8 cellular contexts compared by ENCODE assay signal in genomic region chr3:50292159-50292923, GRCh38. TPM values are rescaled to one million over a fixed set of nuclear protein-coding genes. Genes with fewer than 3 reads are reported as not detected.
A peak's percentile ranks its signal among the peaks of the same experiment; 100 is the strongest.
DNase-seq lines count a peak whose midpoint lies in the region; ATAC-seq, FAIRE-seq and TF ChIP-seq lines count a peak whose summit lies in the region.

A gene with protein sequence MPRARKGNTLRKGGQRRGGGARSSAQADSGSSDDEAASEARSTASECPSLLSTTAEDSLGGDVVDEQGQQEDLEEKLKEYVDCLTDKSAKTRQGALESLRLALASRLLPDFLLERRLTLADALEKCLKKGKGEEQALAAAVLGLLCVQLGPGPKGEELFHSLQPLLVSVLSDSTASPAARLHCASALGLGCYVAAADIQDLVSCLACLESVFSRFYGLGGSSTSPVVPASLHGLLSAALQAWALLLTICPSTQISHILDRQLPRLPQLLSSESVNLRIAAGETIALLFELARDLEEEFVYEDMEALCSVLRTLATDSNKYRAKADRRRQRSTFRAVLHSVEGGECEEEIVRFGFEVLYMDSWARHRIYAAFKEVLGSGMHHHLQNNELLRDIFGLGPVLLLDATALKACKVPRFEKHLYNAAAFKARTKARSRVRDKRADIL (minus strand): TSS chr3:50292429. CDS start chr3:50292274, 155 bp downstream.

- no peak within 1 kb of the TSS for H2AFZ ChIP-seq in OCI-LY1 (ENCODE audit: low read length)

- H3K9me3 Mint-ChIP-seq in Calu3 (ENCODE audit: low read depth, unreplicated experiment) (no peaks in the 10 kb centered on the region), mesothelial cell of epicardium (no peaks in the 10 kb centered on the region)

- H3K9ac ChIP-seq in HUES64 (ENCODE audit: low read depth, low read length) (peak within 1 kb of the TSS; percentile 93), OCI-LY1 (ENCODE audit: low read length) (peak within 1 kb of the TSS; percentile 99)

- H3K27ac ChIP-seq in HUES64 (ENCODE audit: low read depth, low read length) (peak within 1 kb of the TSS; percentile 58), OCI-LY1 (ENCODE audit: low read depth, low read length, poor library complexity, severe bottlenecking) (peak within 1 kb of the TSS; percentile 50)

- no peaks in the 10 kb centered on the region for H3K27me3 Mint-ChIP-seq in Calu3 (ENCODE audit: unreplicated experiment)
- H3K27me3 Mint-ChIP-seq in mesothelial cell of epicardium (ENCODE audit: low read depth): no peaks in the 10 kb centered on the region

- no peaks in the 10 kb centered on the region for H4K20me1 ChIP-seq in OCI-LY1 (ENCODE audit: insufficient read depth, low read length)

- H3K4me2 ChIP-seq in OCI-LY1 (ENCODE audit: low read length): peak within 1 kb of the TSS; percentile 95

- CTCF ChIA-PET in Calu3 (lab: Charles Lee): interaction anchor here (0.6 to 2.1 kb wide), 4 partner anchors 23 to 45 kb away, joined by 4 to 6 read pairs (median 4); partner anchors contain the start of genes SEMA3B and TUSC2

- H3K27me3 ChIP-seq in HUES64 (ENCODE audit: insufficient read depth, low read length) (no peaks in the 10 kb centered on the region), OCI-LY1 (ENCODE audit: insufficient read depth, low read length) (no peaks in the 10 kb centered on the region)

- H3K27ac Mint-ChIP-seq in Calu3 (ENCODE audit: unreplicated experiment) (peak within 1 kb of the TSS; percentile 92), mesothelial cell of epicardium (peak within 1 kb of the TSS; percentile 94)

- H3K9me2 ChIP-seq in OCI-LY1 (ENCODE audit: low read depth, low read length): no peaks in the 10 kb centered on the region

- peak within 1 kb of the TSS; percentile 73 for H3K4me3 Mint-ChIP-seq in Calu3 (ENCODE audit: low read depth, unreplicated experiment)
- H3K4me3 Mint-ChIP-seq in mesothelial cell of epicardium: peak within 1 kb of the TSS; percentile 68

- TSS peak; percentile 85 for BruUV-seq in Calu3 (replicated peaks; lab: Mats Ljungman, UMichigan)

- FAIRE-seq in endometrium (lab: Jason Lieb, UNC): peak; percentile 98

- H3K36me3 Mint-ChIP-seq in Calu3 (ENCODE audit: insufficient read depth, unreplicated experiment) (peaks cover 37% of the 10 kb centered on the region), mesothelial cell of epicardium (peaks cover 1% of the 10 kb centered on the region)

- peak; percentile 93 for ATAC-seq in GM21447 (IDR thresholded peaks at IDR 0.05; ENCODE audit: unreplicated experiment)

- TF ChIP-seq CTCF in Calu3 (IDR thresholded peaks at IDR 0.05; ENCODE audit: unreplicated experiment) (no peak), OCI-LY1 (IDR thresholded peaks at IDR 0.05; ENCODE audit: low read length) (no peak), mesothelial cell of epicardium (IDR thresholded peaks at IDR 0.05; ENCODE audit: unreplicated experiment) (no peak)

- H3K79me2 ChIP-seq in OCI-LY1 (ENCODE audit: insufficient read depth, low read length): peaks cover 10% of the 10 kb centered on the region

- H3K9me3 ChIP-seq in HUES64 (ENCODE audit: insufficient read depth, low read depth, low read length): no peaks in the 10 kb centered on the region
- no peaks in the 10 kb centered on the region for H3K9me3 ChIP-seq in OCI-LY1 (ENCODE audit: low read length)

- H3K4me1 Mint-ChIP-seq in Calu3 (ENCODE audit: low read depth, unreplicated experiment) (peaks cover 19% of the 10 kb centered on the region), mesothelial cell of epicardium (peaks cover 13% of the 10 kb centered on the region)

- intact Hi-C loops in Calu3 (cut with micrococcal nuclease; ENCODE audit: unreplicated experiment): no loop called here

- H3K36me3 ChIP-seq in HUES64 (ENCODE audit: insufficient read depth, low read length) (peaks cover 34% of the 10 kb centered on the region), OCI-LY1 (ENCODE audit: insufficient read depth, low read length) (peaks cover 34% of the 10 kb centered on the region)

- H3K4me3 ChIP-seq in HUES64 (ENCODE audit: low read length) (peak within 1 kb of the TSS; percentile 97), OCI-LY1 (ENCODE audit: low read depth, low read length, poor library complexity, severe bottlenecking) (peak within 1 kb of the TSS; percentile 99)

- no peaks in the 10 kb centered on the region for H3F3A ChIP-seq in OCI-LY1 (ENCODE audit: insufficient read depth, low read length)

- H3K4me1 ChIP-seq in HUES64 (ENCODE audit: insufficient read depth, low read length) (no peaks in the 10 kb centered on the region), OCI-LY1 (ENCODE audit: insufficient read depth, low read length, severe bottlenecking) (peaks cover 19% of the 10 kb centered on the region)

- peak; percentile 95 for DNase-seq in Calu3
- DNase-seq in activated CD8-positive, alpha-beta memory T cell treated with anti-CD3 and anti-CD28 coated beads, Interleukin-2, amount 50 U/mL, for 4 hours: peak; percentile 95
- DNase-seq in mesothelial cell of epicardium (ENCODE audit: low spot score in 2 of 2, unreplicated experiment in 2 of 2): peak; percentile 86 to 91
- DNase-seq in stimulated activated CD8-positive, alpha-beta memory T cell treated with anti-CD3 and anti-CD28 coated beads, Interleukin-15, amount 100 ng/mL, for 48 hours (ENCODE audit: low read depth in 2 of 2): peak; percentile 93 to 95

- WGBS in HUES64: 3% methylated on average over 65 of the region's 65 CpGs

RNA-seq across cellular contexts. Expression of the gene that starts here (rescaled TPM):
- total RNA-seq in Calu3 (2022): 121 TPM in 2 replicates
- 67.8 TPM for polyA plus RNA-seq in HUES64 (2013, experiment 1 of 2)
- polyA plus RNA-seq in HUES64 (2013, experiment 2 of 2): 54.2 TPM
- 40.2 to 47.3 TPM (median 46.9 TPM) in 3 replicates for total RNA-seq in mesothelial cell of epicardium

Comparison
In these comparisons a context has a peak if more than half of its experiments do, and no peak if none do; other contexts are left out.
1. Peak in every context shown above with its lines: DNase-seq, ATAC-seq, H3K4me3 ChIP-seq and H3K27ac ChIP-seq.